12 cellular contexts compared by ENCODE assay signal in genomic region chr5:6201626-6202025, GRCh38.
"Had no signal": no experiment of that assay in that cellular context is flagged by ENCODE, and none has a peak within 500 bp of the region (broad histone marks: within the 10 kb centered on the region; RNA-seq: fewer than 3 reads in every experiment).

No MANE protein-coding gene starts in this region.

- H3K4me2 ChIP-seq: smooth muscle cell had no signal

- H3K27me3 ChIP-seq: adrenal gland, gastroesophageal sphincter, tibial nerve had no signal

- ATAC-seq: gastroesophageal sphincter; natural killer cell; right cardiac atrium; stimulated activated effector memory CD8-positive, alpha-beta T cell treated with anti-CD3 and anti-CD28 coated beads, Interleukin-12 subunit alpha, Interleukin-12 subunit beta, amount 100 ng/mL, for 72 hours had no signal

- H3K9me3 ChIP-seq: adrenal gland, gastroesophageal sphincter, left ventricle myocardium inferior, tibial nerve had no signal

- H3K36me3 ChIP-seq: adrenal gland, gastroesophageal sphincter, left ventricle myocardium inferior, tibial nerve had no signal

- DNase-seq: activated CD4-positive, alpha-beta T cell treated with anti-CD3 and anti-CD28 coated beads, Interleukin-2, amount 50 U/mL, for 1 hour; activated CD4-positive, CD25-positive, alpha-beta regulatory T cell; activated naive CD4-positive, alpha-beta T cell treated with anti-CD3 and anti-CD28 coated beads, Interleukin-2, amount 50 U/mL, for 16 hours; adrenal gland; left ventricle myocardium inferior; natural killer cell; nucleus accumbens; right cardiac atrium had no signal

- H3K27ac ChIP-seq: adrenal gland, gastroesophageal sphincter, left ventricle myocardium inferior, tibial nerve had no signal

- H3K4me1 ChIP-seq: adrenal gland, gastroesophageal sphincter, left ventricle myocardium inferior, tibial nerve had no signal

- H3K4me3 ChIP-seq: adrenal gland, gastroesophageal sphincter, left ventricle myocardium inferior, smooth muscle cell, tibial nerve had no signal
